Comparison of ENCODE assay signal across 18 cellular contexts in the genomic region with DNA sequence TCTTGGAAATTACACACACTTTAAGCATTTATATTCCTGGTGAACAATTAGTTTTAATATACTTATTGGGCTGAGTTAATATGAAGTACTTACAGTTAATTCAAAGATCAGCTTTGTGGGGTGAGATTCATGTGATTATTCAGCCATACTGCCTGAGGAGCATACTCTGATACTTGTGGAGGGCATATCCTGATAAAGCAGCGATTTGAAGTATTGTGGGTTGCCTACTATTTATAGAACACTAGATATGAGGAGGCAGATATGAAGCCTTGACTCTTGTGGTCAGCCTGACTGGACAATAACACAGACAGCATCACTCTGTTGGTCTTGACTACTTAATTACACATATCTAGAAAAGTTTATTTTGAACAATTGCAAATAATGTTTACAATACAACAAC. TPM values are rescaled to one million over a fixed set of nuclear protein-coding genes. Genes with fewer than 3 reads are reported as not detected.
DNase-seq lines count a peak whose midpoint lies in the region; ATAC-seq, FAIRE-seq and TF ChIP-seq lines count a peak whose summit lies in the region.
"Had no signal": no experiment of that assay in that cellular context is flagged by ENCODE, and none has a peak within 500 bp of the region (broad histone marks: within the 10 kb centered on the region; RNA-seq: fewer than 3 reads in every experiment).

No MANE protein-coding gene starts in this region.

- H3K27ac ChIP-seq in HCT116 (ENCODE audit: low read depth, low read length) (no peak overlapping the region), astrocyte (ENCODE audit: low read depth, low read length) (no peak overlapping the region)
- H3K27ac ChIP-seq in CD8-positive, alpha-beta T cell (ENCODE audit: low read depth, low read length) = no peak overlapping the region

- no peak overlapping the region for H3K27ac Mint-ChIP-seq in astrocyte (ENCODE audit: unreplicated experiment)
- H3K27ac Mint-ChIP-seq in activated naive CD4-positive, alpha-beta T cell treated with anti-CD3 and anti-CD28 coated beads for 36 hours = no peak overlapping the region
- no peak overlapping the region for H3K27ac Mint-ChIP-seq in CD8-positive, alpha-beta T cell
- H3K27ac Mint-ChIP-seq: CD4-positive, CD25-positive, alpha-beta regulatory T cell; GM23338 had no signal

- H3K4me2 ChIP-seq in HCT116 (ENCODE audit: low read length) (no peak overlapping the region), astrocyte (ENCODE audit: low read length) (no peak overlapping the region)
- H3K4me2 ChIP-seq: GM23338 had no signal

- intact Hi-C loops in HCT116 (cut with micrococcal nuclease) = no loop called here
- intact Hi-C loops in activated naive CD4-positive, alpha-beta T cell treated with anti-CD3 and anti-CD28 coated beads for 36 hours (cut with micrococcal nuclease) = no loop called here
- intact Hi-C loops in CD8-positive, alpha-beta T cell (cut with DNase I, micrococcal nuclease) = no loop called here

- H2AFZ ChIP-seq in HCT116 (ENCODE audit: low read depth, low read length, poor library complexity, severe bottlenecking) (peak overlapping the region; percentile 4), astrocyte (ENCODE audit: low read depth, low read length) (no peak overlapping the region)
- H2AFZ ChIP-seq: GM23338 had no signal

- TF ChIP-seq RAD21 in HCT116 (IDR thresholded peaks at IDR 0.05; ENCODE audit: low read depth) = no peak

- no peaks in the 10 kb centered on the region for H3K9me2 ChIP-seq in HCT116 (ENCODE audit: insufficient read depth)

- FAIRE-seq in astrocyte (lab: Jason Lieb, UNC) = no peak
- FAIRE-seq: A204.1 had no signal

- BruUV-seq in HCT116 (replicated peaks; lab: Mats Ljungman, UMichigan) = no TSS peak

- H3K9me3 Mint-ChIP-seq in astrocyte (ENCODE audit: unreplicated experiment) = no peaks in the 10 kb centered on the region
- H3K9me3 Mint-ChIP-seq in activated naive CD4-positive, alpha-beta T cell treated with anti-CD3 and anti-CD28 coated beads for 36 hours = no peaks in the 10 kb centered on the region
- H3K9me3 Mint-ChIP-seq in CD8-positive, alpha-beta T cell = no peaks in the 10 kb centered on the region
- H3K9me3 Mint-ChIP-seq: GM23338 had no signal

- H3K9ac ChIP-seq in HCT116 (ENCODE audit: low read length) = no peak overlapping the region
- no peak overlapping the region for H3K9ac ChIP-seq in astrocyte (ENCODE audit: low read length)

- no peak overlapping the region for H3K4me3 ChIP-seq in HCT116 (replicated peaks in 1 of 2; ENCODE audit: low read depth in 1 of 2, low read length in 2 of 2)
- no peak overlapping the region for H3K4me3 ChIP-seq in astrocyte (ENCODE audit: insufficient read depth, low read depth, low read length)
- H3K4me3 ChIP-seq in CD8-positive, alpha-beta T cell (ENCODE audit: low read depth, low read length) = no peak overlapping the region
- H3K4me3 ChIP-seq: GM23338 had no signal

- no peak overlapping the region for H3K4me3 Mint-ChIP-seq in astrocyte (ENCODE audit: unreplicated experiment)
- no peak overlapping the region for H3K4me3 Mint-ChIP-seq in activated naive CD4-positive, alpha-beta T cell treated with anti-CD3 and anti-CD28 coated beads for 36 hours
- no peak overlapping the region for H3K4me3 Mint-ChIP-seq in CD8-positive, alpha-beta T cell
- H3K4me3 Mint-ChIP-seq: CD4-positive, CD25-positive, alpha-beta regulatory T cell; GM23338 had no signal

- H4K20me1 ChIP-seq in HCT116 (ENCODE audit: insufficient read depth) (no peaks in the 10 kb centered on the region), astrocyte (ENCODE audit: insufficient read depth, low read length) (no peaks in the 10 kb centered on the region)

- POLR2A ChIA-PET in HCT116 (lab: Charles Lee) = no interaction called here
- POLR2A ChIA-PET in CD8-positive, alpha-beta T cell (lab: Charles Lee) = no interaction called here

- H3K27me3 ChIP-seq in HCT116 (ENCODE audit: insufficient read depth, low read length) = no peaks in the 10 kb centered on the region
- no peaks in the 10 kb centered on the region for H3K27me3 ChIP-seq in astrocyte (ENCODE audit: insufficient read depth, low read length)
- H3K27me3 ChIP-seq in CD8-positive, alpha-beta T cell (ENCODE audit: insufficient read depth, low read length) = no peaks in the 10 kb centered on the region

- DNase-seq in HCT116 (ENCODE audit: low read depth, low spot score) = no peak
- peak; percentile 47 for DNase-seq in NCI-H226
- DNase-seq in astrocyte (ENCODE audit: low read depth) = peak; percentile 30
- peak; percentile 8 for DNase-seq in iris pigment epithelial cell (ENCODE audit: low read depth)
- no peak for DNase-seq in activated naive CD4-positive, alpha-beta T cell treated with anti-CD3 and anti-CD28 coated beads for 36 hours
- DNase-seq in CD8-positive, alpha-beta T cell = no peak
- DNase-seq in activated naive CD4-positive, alpha-beta T cell (lab: John Stamatoyannopoulos, UW) = no peak
- DNase-seq: ACHN; BE2C; C1 segment of cervical spinal cord; CD4-positive, CD25-positive, alpha-beta regulatory T cell; DMS79 treated with DMSO at 0.1 percent for 48 hours; GF-D8; H7 had no signal

- no peak for TF ChIP-seq POLR2A in HCT116 (IDR thresholded peaks at IDR 0.05; ENCODE audit: borderline replicate concordance, extremely low read depth, insufficient read depth, insufficient read length)

- H3K4me1 ChIP-seq in HCT116 (ENCODE audit: control insufficient read depth in 1 of 2, insufficient read depth in 2 of 2, low read length in 2 of 2) (peaks cover 0 to 5% of the 10 kb centered on the region in 2 experiments; a peak in 1 of 4 replicates), astrocyte (ENCODE audit: insufficient read depth, low read length) (no peaks in the 10 kb centered on the region)
- no peaks in the 10 kb centered on the region for H3K4me1 ChIP-seq in CD8-positive, alpha-beta T cell (ENCODE audit: insufficient read depth, low read length)
- H3K4me1 ChIP-seq: BE2C had no signal

- no peak for ATAC-seq in HCT116
- no peak for ATAC-seq in CD8-positive, alpha-beta T cell
- ATAC-seq in HG02938 (IDR thresholded peaks at IDR 0.05; ENCODE audit: unreplicated experiment) = no peak
- ATAC-seq: GM23338 had no signal

- H3K36me3 ChIP-seq in HCT116 (ENCODE audit: control insufficient read depth in 1 of 2, insufficient read depth in 2 of 2, low read length in 2 of 2) (no peaks in the 10 kb centered on the region), astrocyte (ENCODE audit: insufficient read depth, low read length) (no peaks in the 10 kb centered on the region)
- H3K36me3 ChIP-seq in CD8-positive, alpha-beta T cell (ENCODE audit: insufficient read depth, low read length) = no peaks in the 10 kb centered on the region
- H3K36me3 ChIP-seq: BE2C had no signal

- RAD21 ChIA-PET in HCT116 (lab: Charles Lee; ENCODE audit: low non-redundant PET in 1 of 2, low total read pairs in 2 of 2, uncharacterized antibody in 2 of 2, unreplicated experiment in 2 of 2) = no interaction called here

- TF ChIP-seq CTCF in HCT116 (IDR thresholded peaks at IDR 0.05 in 2 of 3, conservative IDR thresholded peaks at IDR 0.05 in 1 of 3; ENCODE audit: borderline replicate concordance in 1 of 3, insufficient read depth in 1 of 3, low read depth in 2 of 3, low read length in 2 of 3) (no peak), astrocyte (IDR thresholded peaks at IDR 0.05; ENCODE audit: insufficient read depth, low read depth, low read length) (no peak)
- no peak for TF ChIP-seq CTCF in CD8-positive, alpha-beta T cell (IDR thresholded peaks at IDR 0.05)

- CTCF ChIA-PET in HCT116 (lab: Charles Lee) = no interaction called here
- CTCF ChIA-PET in activated naive CD4-positive, alpha-beta T cell treated with anti-CD3 and anti-CD28 coated beads for 36 hours (lab: Charles Lee) = no interaction called here
- CTCF ChIA-PET in CD8-positive, alpha-beta T cell (lab: Charles Lee) = no interaction called here

- no peaks in the 10 kb centered on the region for H3K79me2 ChIP-seq in HCT116 (ENCODE audit: insufficient read depth, low read length)
- H3K79me2 ChIP-seq in astrocyte (ENCODE audit: insufficient read depth, low read length) = no peaks in the 10 kb centered on the region

- no peaks in the 10 kb centered on the region for H3K36me3 Mint-ChIP-seq in astrocyte (ENCODE audit: low read depth, unreplicated experiment)
- H3K36me3 Mint-ChIP-seq in activated naive CD4-positive, alpha-beta T cell treated with anti-CD3 and anti-CD28 coated beads for 36 hours (ENCODE audit: low read depth) = no peaks in the 10 kb centered on the region
- H3K36me3 Mint-ChIP-seq in CD8-positive, alpha-beta T cell = no peaks in the 10 kb centered on the region
- H3K36me3 Mint-ChIP-seq: CD4-positive, CD25-positive, alpha-beta regulatory T cell had no signal

- H3K4me1 Mint-ChIP-seq in astrocyte (ENCODE audit: low read depth, unreplicated experiment) = peaks cover 18% of the 10 kb centered on the region
- H3K4me1 Mint-ChIP-seq in activated naive CD4-positive, alpha-beta T cell treated with anti-CD3 and anti-CD28 coated beads for 36 hours (ENCODE audit: low read depth) = no peaks in the 10 kb centered on the region
- no peaks in the 10 kb centered on the region for H3K4me1 Mint-ChIP-seq in CD8-positive, alpha-beta T cell (ENCODE audit: low read depth)
- H3K4me1 Mint-ChIP-seq: CD4-positive, CD25-positive, alpha-beta regulatory T cell; GM23338 had no signal

- peaks cover 1% of the 10 kb centered on the region for H3K27me3 Mint-ChIP-seq in astrocyte (ENCODE audit: low read depth, unreplicated experiment)
- peaks cover 17% of the 10 kb centered on the region for H3K27me3 Mint-ChIP-seq in activated naive CD4-positive, alpha-beta T cell treated with anti-CD3 and anti-CD28 coated beads for 36 hours (ENCODE audit: low read depth)
- peaks cover 17% of the 10 kb centered on the region for H3K27me3 Mint-ChIP-seq in CD8-positive, alpha-beta T cell (ENCODE audit: low read depth)

- H3K9me3 ChIP-seq in HCT116 (ENCODE audit: control insufficient read depth in 1 of 2, insufficient read depth in 1 of 2, low read depth in 1 of 2, low read length in 2 of 2) (no peaks in the 10 kb centered on the region), astrocyte (ENCODE audit: insufficient read depth, low read depth, low read length) (no peaks in the 10 kb centered on the region)
- no peaks in the 10 kb centered on the region for H3K9me3 ChIP-seq in CD8-positive, alpha-beta T cell (ENCODE audit: low read length)

TF ChIP-seq in HCT116, 20 proteins besides CTCF, POLR2A, EP300 and RAD21 (continues in another document):
- TF ChIP-seq EZH2 (IDR thresholded peaks at IDR 0.05) = no peak
- TF ChIP-seq YY1 (IDR thresholded peaks at IDR 0.05; ENCODE audit: extremely low read depth, insufficient replicate concordance, low read depth, low read length) = no peak
- no peak for TF ChIP-seq CEBPB (IDR thresholded peaks at IDR 0.05; ENCODE audit: low read depth)
- TF ChIP-seq SP1 (IDR thresholded peaks at IDR 0.05; ENCODE audit: low read depth) = no peak

RNA-seq across cellular contexts. Expression of gene AGGF1, which starts 27.0 kb away (rescaled TPM):
- total RNA-seq in HCT116 (2021; ENCODE audit: unreplicated experiment) (22.2 TPM), astrocyte (18.2 and 19.8 TPM in 2 replicates)
- polyA plus RNA-seq in HCT116 (2012) = 7.0 and 7.1 TPM in 2 replicates
- 10 to 100 TPM; 20.3 to 23.0 TPM for total RNA-seq in activated naive CD4-positive, alpha-beta T cell treated with anti-CD3 and anti-CD28 coated beads for 36 hours
- total RNA-seq in CD8-positive, alpha-beta T cell = 10 to 100 TPM; 14.8 to 14.9 TPM

RNA-seq across cellular contexts. Expression of gene CRHBP, which starts 50.4 kb away (rescaled TPM):
- not detected for total RNA-seq in HCT116 (2021; ENCODE audit: unreplicated experiment)
- polyA plus RNA-seq in HCT116 (2012) = 0.25 TPM in 1 of 2 replicates, not detected in the other
- total RNA-seq in astrocyte = 2.5 and 4.7 TPM in 2 replicates
- total RNA-seq in activated naive CD4-positive, alpha-beta T cell treated with anti-CD3 and anti-CD28 coated beads for 36 hours = under 1 TPM in 1 of 2 experiments, not detected in 1; 0.38 TPM
- not detected for total RNA-seq in CD8-positive, alpha-beta T cell
- total RNA-seq: GM23338, HT-29 had no signal
- polyA plus RNA-seq: CD4-positive, CD25-positive, alpha-beta regulatory T cell; GM23338 had no signal

Comparison
In these comparisons a context has a peak if more than half of its experiments do, and no peak if none do; other contexts are left out.
1. DNase-seq: peak in NCI-H226 (single experiment), astrocyte (single experiment) and iris pigment epithelial cell (single experiment); none in HCT116 (single experiment), activated naive CD4-positive, alpha-beta T cell treated with anti-CD3 and anti-CD28 coated beads for 36 hours (single experiment), CD8-positive, alpha-beta T cell (0 of 7) and activated naive CD4-positive, alpha-beta T cell (0 of 4).